In genomic region chr6:14440891-14441358, GRCh38 we compare ENCODE assay signal across 15 cellular contexts.
DNase-seq lines count a peak whose midpoint lies in the region; ATAC-seq and TF ChIP-seq lines count a peak whose summit lies in the region.
"Had no signal": no experiment of that assay in that cellular context is flagged by ENCODE, and none has a peak within 500 bp of the region (broad histone marks: within the 10 kb centered on the region; RNA-seq: fewer than 3 reads in every experiment).

No MANE protein-coding gene starts in this region.

- no peaks in the 10 kb centered on the region for H3K9me3 Mint-ChIP-seq in activated CD4-positive, alpha-beta T cell treated with anti-CD3 and anti-CD28 coated beads for 36 hours (ENCODE audit: low read depth)
- H3K9me3 Mint-ChIP-seq: CD14-positive monocyte had no signal

- H3K9me3 ChIP-seq in breast epithelium (no peaks in the 10 kb centered on the region), mammary epithelial cell (replicated peaks; ENCODE audit: insufficient read depth, low read length) (no peaks in the 10 kb centered on the region), heart right ventricle (no peaks in the 10 kb centered on the region), osteoblast (ENCODE audit: low read depth, low read length) (peaks cover 5% of the 10 kb centered on the region), aorta (ENCODE audit: control insufficient read depth, low read length) (no peaks in the 10 kb centered on the region), smooth muscle cell (replicated peaks; ENCODE audit: low read depth) (no peaks in the 10 kb centered on the region)

- no peaks in the 10 kb centered on the region for H3F3A ChIP-seq in smooth muscle cell (ENCODE audit: low read depth)

- no peak overlapping the region for H3K4me3 ChIP-seq in breast epithelium
- H3K4me3 ChIP-seq in mammary epithelial cell (replicated peaks in 1 of 3; ENCODE audit: insufficient read depth in 1 of 3, low read depth in 2 of 3, low read length in 3 of 3): no peak overlapping the region
- peak overlapping the region in 3 of 10 donors; percentile 7 to 19 (median 18) for H3K4me3 ChIP-seq in heart right ventricle
- H3K4me3 ChIP-seq in osteoblast (ENCODE audit: insufficient read depth, low read length): no peak overlapping the region
- H3K4me3 ChIP-seq in aorta (ENCODE audit: low read length in 2 of 2): no peak overlapping the region
- no peak overlapping the region for H3K4me3 ChIP-seq in smooth muscle cell

- H3K4me1 ChIP-seq in breast epithelium: no peaks in the 10 kb centered on the region
- no peaks in the 10 kb centered on the region for H3K4me1 ChIP-seq in mammary epithelial cell (ENCODE audit: insufficient read depth, low read length)
- H3K4me1 ChIP-seq in heart right ventricle: peaks cover 3 to 46% (median 27%) of the 10 kb centered on the region in 9 donors
- H3K4me1 ChIP-seq in osteoblast (ENCODE audit: insufficient read depth, low read length): peaks cover 5% of the 10 kb centered on the region
- peaks cover 0 to 2% of the 10 kb centered on the region in 2 donors for H3K4me1 ChIP-seq in aorta (ENCODE audit: control insufficient read depth in 1 of 2, insufficient read depth in 2 of 2, low read length in 2 of 2)
- peaks cover 35% of the 10 kb centered on the region for H3K4me1 ChIP-seq in smooth muscle cell (ENCODE audit: low read depth)

- H2AFZ ChIP-seq in mammary epithelial cell (ENCODE audit: low read depth, low read length) (no peak overlapping the region), osteoblast (ENCODE audit: low read length) (peak overlapping the region; percentile 46), smooth muscle cell (ENCODE audit: low read depth) (no peak overlapping the region)

- H3K4me3 Mint-ChIP-seq in activated CD4-positive, alpha-beta T cell treated with anti-CD3 and anti-CD28 coated beads for 36 hours: no peak overlapping the region
- H3K4me3 Mint-ChIP-seq: CD14-positive monocyte had no signal

- no TSS peak for BruUV-seq in mammary epithelial cell (replicated peaks; lab: Mats Ljungman, UMichigan)

- TF ChIP-seq POLR2A in breast epithelium (IDR thresholded peaks at IDR 0.05): no peak

- POLR2A ChIA-PET in activated CD4-positive, alpha-beta T cell treated with anti-CD3 and anti-CD28 coated beads for 36 hours (lab: Charles Lee): interaction anchor here (0.7 kb wide), 1 partner anchor 169 kb away, joined by 5 read pairs; no protein-coding TSS in a partner anchor

- no peaks in the 10 kb centered on the region for H3K36me3 ChIP-seq in breast epithelium
- no peaks in the 10 kb centered on the region for H3K36me3 ChIP-seq in mammary epithelial cell (ENCODE audit: insufficient read depth, low read length)
- H3K36me3 ChIP-seq in heart right ventricle: no peaks in the 10 kb centered on the region
- no peaks in the 10 kb centered on the region for H3K36me3 ChIP-seq in osteoblast (ENCODE audit: insufficient read depth, low read length)
- H3K36me3 ChIP-seq in aorta (ENCODE audit: control insufficient read depth in 1 of 2, insufficient read depth in 2 of 2, low read length in 1 of 2): no peaks in the 10 kb centered on the region
- H3K36me3 ChIP-seq in smooth muscle cell (ENCODE audit: low read depth): no peaks in the 10 kb centered on the region

- H4K20me1 ChIP-seq in mammary epithelial cell (ENCODE audit: insufficient read depth, low read length) (no peaks in the 10 kb centered on the region), osteoblast (ENCODE audit: insufficient read depth, low read length) (no peaks in the 10 kb centered on the region), smooth muscle cell (ENCODE audit: low read depth) (no peaks in the 10 kb centered on the region)

- WGBS in mammary epithelial cell (ENCODE audit: low coverage, missing lambda C conversion rate): 74% methylated on average over 8 of the region's 8 CpGs
- WGBS in heart right ventricle, 2 donors: 46 to 48% methylated on average over 8 of the region's 8 CpGs
- WGBS in aorta, 2 donors: 5 to 12% methylated on average over 8 of the region's 8 CpGs
- WGBS in smooth muscle cell (ENCODE audit: low lambda C conversion rate): 47% methylated on average over 8 of the region's 8 CpGs

- peaks cover 14% of the 10 kb centered on the region for H3K4me1 Mint-ChIP-seq in activated CD4-positive, alpha-beta T cell treated with anti-CD3 and anti-CD28 coated beads for 36 hours

- intact Hi-C loops in breast epithelium (cut with DNase I; ENCODE audit: low total_unique reads): no loop called here
- intact Hi-C loops in mammary epithelial cell (cut with micrococcal nuclease): no loop called here
- intact Hi-C loops in heart right ventricle (cut with DNase I): loop anchor here in 1 of 10 donors (10.0 kb wide), 1 partner anchor 444 kb away; no protein-coding TSS in a partner anchor
- intact Hi-C loops in aorta (cut with DNase I): no loop called here
- intact Hi-C loops in activated CD4-positive, alpha-beta T cell treated with anti-CD3 and anti-CD28 coated beads for 36 hours (cut with DNase I, micrococcal nuclease): no loop called here

- CTCF ChIA-PET in mammary epithelial cell (lab: Charles Lee; ENCODE audit: low non-redundant PET): no interaction called here
- CTCF ChIA-PET in activated CD4-positive, alpha-beta T cell treated with anti-CD3 and anti-CD28 coated beads for 36 hours (lab: Charles Lee): no interaction called here

- no peaks in the 10 kb centered on the region for H3K27me3 Mint-ChIP-seq in activated CD4-positive, alpha-beta T cell treated with anti-CD3 and anti-CD28 coated beads for 36 hours

- dilution Hi-C loops in mammary epithelial cell (cut with HindIII; ENCODE audit: low sequenced_read_pairs): no loop called here

- H3K4me2 ChIP-seq in mammary epithelial cell (ENCODE audit: insufficient read depth, low read depth, low read length) (no peak overlapping the region), osteoblast (ENCODE audit: insufficient read depth, low read length) (peak overlapping the region; percentile 60), smooth muscle cell (no peak overlapping the region)

- H3K27ac ChIP-seq in breast epithelium (peak overlapping the region; percentile 23 to 55), mammary epithelial cell (ENCODE audit: insufficient read depth, low read depth, low read length) (no peak overlapping the region), heart right ventricle (peak overlapping the region in 9 of 10 donors; percentile 44 to 79 (median 61)), osteoblast (ENCODE audit: low read depth, low read length) (no peak overlapping the region), aorta (ENCODE audit: low read depth in 1 of 2, low read length in 2 of 2) (no peak overlapping the region), smooth muscle cell (ENCODE audit: low read depth) (no peak overlapping the region)

- H3K27ac Mint-ChIP-seq in activated CD4-positive, alpha-beta T cell treated with anti-CD3 and anti-CD28 coated beads for 36 hours: no peak overlapping the region
- H3K27ac Mint-ChIP-seq: CD14-positive monocyte had no signal

- H3K27me3 ChIP-seq in breast epithelium: no peaks in the 10 kb centered on the region
- H3K27me3 ChIP-seq in mammary epithelial cell (ENCODE audit: insufficient read depth, low read length): no peaks in the 10 kb centered on the region
- no peaks in the 10 kb centered on the region for H3K27me3 ChIP-seq in heart right ventricle
- no peaks in the 10 kb centered on the region for H3K27me3 ChIP-seq in osteoblast (ENCODE audit: insufficient read depth, low read length)
- H3K27me3 ChIP-seq in aorta (ENCODE audit: control insufficient read depth in 1 of 2, insufficient read depth in 2 of 2, low read length in 1 of 2): no peaks in the 10 kb centered on the region
- H3K27me3 ChIP-seq in smooth muscle cell (ENCODE audit: low read depth): no peaks in the 10 kb centered on the region

- ATAC-seq in heart right ventricle: peak; percentile 27 to 62 (median 54)
- ATAC-seq in aorta (ENCODE audit: low FRiP score): peak; percentile 49
- ATAC-seq in activated CD4-positive, alpha-beta T cell treated with anti-CD3 and anti-CD28 coated beads for 36 hours: no peak

- TF ChIP-seq CTCF in breast epithelium (IDR thresholded peaks at IDR 0.05) (no peak), mammary epithelial cell (conservative IDR thresholded peaks at IDR 0.05 in 1 of 2, IDR thresholded peaks at IDR 0.05 in 1 of 2; ENCODE audit: extremely low read depth in 1 of 2, insufficient read depth in 1 of 2, low read depth in 1 of 2, low read length in 2 of 2) (no peak), heart right ventricle (IDR thresholded peaks at IDR 0.05) (no peak), osteoblast (IDR thresholded peaks at IDR 0.05; ENCODE audit: extremely low read depth, low read depth, low read length) (no peak), smooth muscle cell (IDR thresholded peaks at IDR 0.05; ENCODE audit: borderline replicate concordance, insufficient read depth, poor library complexity, severe bottlenecking) (no peak)

- DNase-seq in breast epithelium (ENCODE audit: low spot score in 2 of 2) (no peak), mammary epithelial cell (no peak), heart right ventricle (no peak), osteoblast (ENCODE audit: insufficient read length, low spot score, missing footprints) (no peak), aorta (no peak), smooth muscle cell (lab: John Stamatoyannopoulos, UW; ENCODE audit: unreplicated experiment) (no peak)
- DNase-seq in stimulated activated CD4-positive, alpha-beta T cell treated with anti-CD3 and anti-CD28 coated beads, Interleukin-2, amount 100 ng/mL, for 48 hours: no peak
- DNase-seq in activated CD4-positive, alpha-beta T cell treated with anti-CD3 and anti-CD28 coated beads for 36 hours: no peak
- DNase-seq: activated CD4-positive, alpha-beta T cell treated with anti-CD3 and anti-CD28 coated beads for 48 hours; activated naive CD4-positive, alpha-beta T cell; cortex of kidney; HCEC 1CT; Kasumi-1; RPMI8226 had no signal

- no peaks in the 10 kb centered on the region for H3K79me2 ChIP-seq in mammary epithelial cell (ENCODE audit: insufficient read depth, low read length)
- H3K79me2 ChIP-seq in osteoblast (ENCODE audit: insufficient read depth, low read length): no peaks in the 10 kb centered on the region
- H3K79me2 ChIP-seq in smooth muscle cell (ENCODE audit: low read depth): no peaks in the 10 kb centered on the region

- H3K9ac ChIP-seq in mammary epithelial cell (ENCODE audit: insufficient read depth, low read length): no peak overlapping the region
- no peak overlapping the region for H3K9ac ChIP-seq in smooth muscle cell (ENCODE audit: low read depth)

- no peaks in the 10 kb centered on the region for H3K36me3 Mint-ChIP-seq in activated CD4-positive, alpha-beta T cell treated with anti-CD3 and anti-CD28 coated beads for 36 hours (ENCODE audit: low read depth)
- H3K36me3 Mint-ChIP-seq: CD14-positive monocyte had no signal

- in situ Hi-C loops in mammary epithelial cell (cut with MboI; ENCODE audit: low sequenced_read_pairs in 2 of 2): no loop called here

Comparison
In these comparisons a context has a peak if more than half of its experiments do, and no peak if none do; other contexts are left out.
1. H3K27ac ChIP-seq: peak in breast epithelium (2 of 2) and heart right ventricle (9 of 10); none in mammary epithelial cell (single experiment), osteoblast (single experiment), aorta (0 of 2) and smooth muscle cell (single experiment).